Comparison of ENCODE assay signal across 21 cellular contexts in the genomic region with DNA sequence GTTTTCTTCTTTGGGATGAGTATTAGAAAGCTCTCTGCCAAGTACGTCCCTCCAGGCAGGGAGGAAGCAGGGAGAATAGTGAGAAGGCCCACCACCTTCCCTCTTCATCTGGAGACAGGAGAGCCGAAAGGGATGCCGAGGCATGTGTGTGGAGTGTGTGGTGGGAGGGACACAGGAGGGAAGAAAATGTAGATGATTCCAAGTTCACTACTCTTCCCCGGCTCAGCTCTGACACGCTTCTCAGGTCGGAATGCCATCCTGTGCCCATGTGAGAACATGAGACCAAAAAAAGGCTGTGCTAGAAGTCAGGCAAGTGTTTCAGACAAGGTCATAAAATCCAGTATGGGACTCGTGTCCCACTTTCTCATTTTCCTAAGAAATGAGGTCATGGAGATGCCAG. TPM values are rescaled to one million over a fixed set of nuclear protein-coding genes. Genes with fewer than 3 reads are reported as not detected.
DNase-seq lines count a peak whose midpoint lies in the region; ATAC-seq, FAIRE-seq and TF ChIP-seq lines count a peak whose summit lies in the region.
"Had no signal": no experiment of that assay in that cellular context is flagged by ENCODE, and none has a peak within 500 bp of the region (broad histone marks: within the 10 kb centered on the region; RNA-seq: fewer than 3 reads in every experiment).

No MANE protein-coding gene starts in this region.

- no peaks in the 10 kb centered on the region for H3K27me3 Mint-ChIP-seq in stimulated activated naive CD8-positive, alpha-beta T cell treated with anti-CD3 and anti-CD28 coated beads, Interleukin-15, amount 100 ng/mL, for 72 hours

- no peak for TF ChIP-seq POLR2A in esophagus muscularis mucosa (IDR thresholded peaks at IDR 0.05; ENCODE audit: low read depth)
- no peak for TF ChIP-seq POLR2A in vagina (IDR thresholded peaks at IDR 0.05)

- TF ChIP-seq CTCF in esophagus muscularis mucosa (IDR thresholded peaks at IDR 0.05) (no peak), pancreas (IDR thresholded peaks at IDR 0.05) (no peak), vagina (IDR thresholded peaks at IDR 0.05) (no peak)

- no peak overlapping the region for H3K4me3 Mint-ChIP-seq in stimulated activated naive CD8-positive, alpha-beta T cell treated with anti-CD3 and anti-CD28 coated beads, Interleukin-15, amount 100 ng/mL, for 72 hours
- H3K4me3 Mint-ChIP-seq: CD14-positive monocyte; CD4-positive, alpha-beta memory T cell had no signal

- no peak for TF ChIP-seq EP300 in esophagus muscularis mucosa (IDR thresholded peaks at IDR 0.05)

- peaks cover 0 to 3% (median under 1%) of the 10 kb centered on the region in 4 donors for H3K36me3 ChIP-seq in esophagus muscularis mucosa
- H3K36me3 ChIP-seq in pancreas, result no peaks in the 10 kb centered on the region
- no peaks in the 10 kb centered on the region for H3K36me3 ChIP-seq in vagina
- H3K36me3 ChIP-seq: HAP-1 had no signal

- no peaks in the 10 kb centered on the region for H3K27me3 ChIP-seq in esophagus muscularis mucosa
- H3K27me3 ChIP-seq in pancreas, result no peaks in the 10 kb centered on the region
- no peaks in the 10 kb centered on the region for H3K27me3 ChIP-seq in vagina
- H3K27me3 ChIP-seq: BLaER1 had no signal

- no peaks in the 10 kb centered on the region for H3K9me3 Mint-ChIP-seq in stimulated activated naive CD8-positive, alpha-beta T cell treated with anti-CD3 and anti-CD28 coated beads, Interleukin-15, amount 100 ng/mL, for 72 hours
- H3K9me3 Mint-ChIP-seq: CD4-positive, alpha-beta memory T cell had no signal

- H3K27ac Mint-ChIP-seq in stimulated activated naive CD8-positive, alpha-beta T cell treated with anti-CD3 and anti-CD28 coated beads, Interleukin-15, amount 100 ng/mL, for 72 hours, result no peak overlapping the region
- H3K27ac Mint-ChIP-seq: CD14-positive monocyte; CD4-positive, alpha-beta memory T cell had no signal

- peak; percentile 3 for ATAC-seq in stimulated activated naive CD8-positive, alpha-beta T cell treated with anti-CD3 and anti-CD28 coated beads, Interleukin-15, amount 100 ng/mL, for 72 hours
- ATAC-seq in stimulated activated naive CD8-positive, alpha-beta T cell treated with anti-CD3 and anti-CD28 coated beads, Interleukin-15, Interleukin-2, amounts not matched to agents 100 U/mL and 50 U/mL, for 24 hours, result no peak
- ATAC-seq in pancreas (no peak), HG03354 (IDR thresholded peaks at IDR 0.05; ENCODE audit: poor library complexity, severe bottlenecking, unreplicated experiment) (no peak), HG03108 (IDR thresholded peaks at IDR 0.05; ENCODE audit: unreplicated experiment) (no peak)
- ATAC-seq: HepG2 had no signal

- H3K4me1 ChIP-seq in esophagus muscularis mucosa (peaks cover 36 to 48% (median 47%) of the 10 kb centered on the region in 4 donors), pancreas (peaks cover 0 to 11% (median 0%) of the 10 kb centered on the region in 3 donors), vagina (peaks cover 12% of the 10 kb centered on the region)

- FAIRE-seq in pancreas (lab: Jason Lieb, UNC), result no peak
- FAIRE-seq: GM12892, GM18507, HepG2, HTR-8/SVneo had no signal

- DNase-seq in stimulated activated naive CD8-positive, alpha-beta T cell treated with anti-CD3 and anti-CD28 coated beads, Interleukin-15, amount 100 ng/mL, for 72 hours, result no peak
- no peak for DNase-seq in stimulated activated naive CD8-positive, alpha-beta T cell treated with anti-CD3 and anti-CD28 coated beads, Interleukin-15, Interleukin-2, amounts not matched to agents 100 U/mL and 50 U/mL, for 24 hours
- peak; percentile 83 for DNase-seq in esophagus muscularis mucosa (ENCODE audit: extremely low spot score)
- no peak for DNase-seq in pancreas
- peak; percentile 72 to 76 for DNase-seq in vagina (ENCODE audit: extremely low spot score in 2 of 2)
- no peak for DNase-seq in HuH-7 (ENCODE audit: low spot score)
- DNase-seq: 8988T; CD4-positive, alpha-beta memory T cell; DMS153; DMS79; GDM1; GM23248 had no signal

- H3K27ac ChIP-seq in esophagus muscularis mucosa (replicated peaks in 1 of 4), result no peak overlapping the region
- H3K27ac ChIP-seq in pancreas, result peak overlapping the region in 3 of 4 donors; percentile 0 to 38 (median 14)
- no peak overlapping the region for H3K27ac ChIP-seq in vagina
- H3K27ac ChIP-seq: BLaER1, GM23248 had no signal

- H3K9me3 ChIP-seq in esophagus muscularis mucosa (no peaks in the 10 kb centered on the region), pancreas (no peaks in the 10 kb centered on the region), vagina (no peaks in the 10 kb centered on the region)
- H3K9me3 ChIP-seq: BLaER1, HAP-1 had no signal

- intact Hi-C loops in esophagus muscularis mucosa (cut with DNase I) (no loop called here), pancreas (cut with DNase I) (no loop called here), vagina (cut with DNase I) (no loop called here)

- H3K4me3 ChIP-seq in esophagus muscularis mucosa, result no peak overlapping the region
- H3K4me3 ChIP-seq in pancreas, result no peak overlapping the region
- no peak overlapping the region for H3K4me3 ChIP-seq in vagina
- H3K4me3 ChIP-seq: BLaER1, GM23248, HAP-1 had no signal

- 92% methylated on average over 7 of the region's 7 CpGs for WGBS in esophagus muscularis mucosa
- 72 to 85% methylated on average over 7 of the region's 7 CpGs for WGBS in pancreas, 2 donors

- no peaks in the 10 kb centered on the region for H3K4me1 Mint-ChIP-seq in stimulated activated naive CD8-positive, alpha-beta T cell treated with anti-CD3 and anti-CD28 coated beads, Interleukin-15, amount 100 ng/mL, for 72 hours

RNA-seq across cellular contexts. Expression of gene GYPC, which starts 47.4 kb away (rescaled TPM):
- total RNA-seq in esophagus muscularis mucosa (100 to 1,000 TPM; 119 to 197 (median 167) TPM), pancreas (10 to 100 TPM; 13.0 to 40.1 (median 18.4) TPM), vagina (84.2 TPM)
- 10 to 100 TPM; 74.0 to 75.4 TPM for polyA plus RNA-seq in pancreas
- total RNA-seq: HepG2 had no signal
- polyA plus RNA-seq: HepG2 had no signal

Comparison
In these comparisons a context has a peak if more than half of its experiments do, and no peak if none do; other contexts are left out.
1. DNase-seq: peak in esophagus muscularis mucosa (single experiment) and vagina (2 of 2); none in stimulated activated naive CD8-positive, alpha-beta T cell treated with anti-CD3 and anti-CD28 coated beads, Interleukin-15, amount 100 ng/mL, for 72 hours (0 of 2), stimulated activated naive CD8-positive, alpha-beta T cell treated with anti-CD3 and anti-CD28 coated beads, Interleukin-15, Interleukin-2, amounts not matched to agents 100 U/mL and 50 U/mL, for 24 hours (single experiment), pancreas (0 of 6) and HuH-7 (single experiment).
2. H3K27ac ChIP-seq: peak in pancreas (3 of 4); none in esophagus muscularis mucosa (0 of 4) and vagina (single experiment).